Comparison of ENCODE assay signal across 17 cellular contexts in the genomic region with DNA sequence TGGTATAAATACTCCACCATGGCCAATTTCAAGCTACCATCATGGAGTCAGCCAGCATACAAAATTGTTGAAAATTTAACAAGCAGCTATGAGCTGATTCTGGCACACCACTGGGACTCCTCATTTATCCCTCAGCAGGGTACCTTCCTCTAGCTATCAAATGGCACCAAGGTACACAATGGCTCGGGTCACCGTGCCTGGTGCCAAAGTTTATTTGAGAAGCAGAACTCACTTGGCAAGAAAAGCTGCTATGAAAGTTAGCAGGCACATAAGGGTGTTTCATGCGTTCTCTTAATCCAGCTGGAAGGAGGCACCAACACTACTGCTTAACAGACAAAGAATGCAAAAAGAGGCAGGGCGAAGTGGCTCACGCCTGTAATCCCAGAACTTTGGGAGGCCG. TPM values are rescaled to one million over a fixed set of nuclear protein-coding genes. Genes with fewer than 3 reads are reported as not detected.
DNase-seq lines count a peak whose midpoint lies in the region; ATAC-seq, FAIRE-seq and TF ChIP-seq lines count a peak whose summit lies in the region.
"Had no signal": no experiment of that assay in that cellular context is flagged by ENCODE, and none has a peak within 500 bp of the region (broad histone marks: within the 10 kb centered on the region; RNA-seq: fewer than 3 reads in every experiment).

No MANE protein-coding gene starts in this region.

- H3K4me3 Mint-ChIP-seq in T-helper 2 cell treated with Interferon-gamma antibody and Interleukin-4, amounts not matched to agents 5 μg/mL and 100 μg/mL, for 36 hours: peak overlapping the region; percentile 55
- peak overlapping the region; percentile 8 to 82 (median 67) for H3K4me3 Mint-ChIP-seq in naive thymus-derived CD8-positive, alpha-beta T cell

- no peak for FAIRE-seq in RCC 7860 (lab: Jason Lieb, UNC)

- peaks cover 33% of the 10 kb centered on the region for H3K4me1 ChIP-seq in PC-9 (replicated peaks; ENCODE audit: insufficient read depth)
- H3K4me1 ChIP-seq: adrenal gland had no signal

- peaks cover 20% of the 10 kb centered on the region for H3K36me3 Mint-ChIP-seq in T-helper 2 cell treated with Interferon-gamma antibody and Interleukin-4, amounts not matched to agents 5 μg/mL and 100 μg/mL, for 36 hours (ENCODE audit: low read depth)
- peaks cover 0 to 32% (median 14%) of the 10 kb centered on the region in 3 donors for H3K36me3 Mint-ChIP-seq in naive thymus-derived CD8-positive, alpha-beta T cell

- no peak overlapping the region for H3K4me2 ChIP-seq in PC-9

- BruUV-seq in PC-9 (replicated peaks; lab: Mats Ljungman, UMichigan): no TSS peak

- no peaks in the 10 kb centered on the region for H3K27me3 ChIP-seq in PC-9 (ENCODE audit: insufficient read depth, low read depth)
- H3K27me3 ChIP-seq: upper lobe of left lung had no signal

- no peaks in the 10 kb centered on the region; the same call in 1 of the 2 replicates for H3K9me2 ChIP-seq in PC-9 (ENCODE audit: insufficient read depth)

- H3K27me3 Mint-ChIP-seq in T-helper 2 cell treated with Interferon-gamma antibody and Interleukin-4, amounts not matched to agents 5 μg/mL and 100 μg/mL, for 36 hours (ENCODE audit: low read depth): no peaks in the 10 kb centered on the region
- no peaks in the 10 kb centered on the region for H3K27me3 Mint-ChIP-seq in naive thymus-derived CD8-positive, alpha-beta T cell

- H3K9me3 ChIP-seq in PC-9 (ENCODE audit: insufficient read depth, low read depth): no peaks in the 10 kb centered on the region
- H3K9me3 ChIP-seq: adrenal gland, upper lobe of left lung had no signal

- H3F3A ChIP-seq in PC-9 (ENCODE audit: insufficient read depth, low read depth): no peaks in the 10 kb centered on the region

- intact Hi-C loops in PC-9 (cut with micrococcal nuclease; ENCODE audit: unreplicated experiment): no loop called here

- H3K27ac ChIP-seq in PC-9: no peak overlapping the region
- H3K27ac ChIP-seq: adrenal gland, upper lobe of left lung had no signal

- no peaks in the 10 kb centered on the region for H3K36me3 ChIP-seq in PC-9 (ENCODE audit: low read depth)
- H3K36me3 ChIP-seq: adrenal gland, upper lobe of left lung had no signal

- CTCF ChIA-PET in PC-9 (lab: Charles Lee): interaction anchor here (0.7 kb wide), 1 partner anchor 214 kb away, joined by 5 read pairs; no protein-coding TSS in a partner anchor

- no peaks in the 10 kb centered on the region for H3K9me3 Mint-ChIP-seq in T-helper 2 cell treated with Interferon-gamma antibody and Interleukin-4, amounts not matched to agents 5 μg/mL and 100 μg/mL, for 36 hours
- no peaks in the 10 kb centered on the region for H3K9me3 Mint-ChIP-seq in naive thymus-derived CD8-positive, alpha-beta T cell

- no peak for TF ChIP-seq CTCF in PC-9 (conservative IDR thresholded peaks at IDR 0.05)

- peak overlapping the region; percentile 49; the same call in 1 of the 2 replicates for H2AFZ ChIP-seq in PC-9

- no peaks in the 10 kb centered on the region for H3K79me2 ChIP-seq in PC-9 (ENCODE audit: low read depth)

- POLR2A ChIA-PET in PC-9 (lab: Charles Lee; ENCODE audit: unreplicated experiment): no interaction called here
- POLR2A ChIA-PET in naive thymus-derived CD8-positive, alpha-beta T cell (lab: Charles Lee): interaction anchor here (0.7 to 6.0 kb wide), 10 partner anchors 9 to 113 kb away, joined by 3 to 47 read pairs (median 8); no protein-coding TSS in a partner anchor

- peak overlapping the region; percentile 64 for H3K27ac Mint-ChIP-seq in T-helper 2 cell treated with Interferon-gamma antibody and Interleukin-4, amounts not matched to agents 5 μg/mL and 100 μg/mL, for 36 hours
- peak overlapping the region; percentile 81 to 97 (median 92) for H3K27ac Mint-ChIP-seq in naive thymus-derived CD8-positive, alpha-beta T cell

- H3K4me3 ChIP-seq in PC-9: no peak overlapping the region
- H3K4me3 ChIP-seq: adrenal gland, upper lobe of left lung had no signal

- ATAC-seq in naive thymus-derived CD8-positive, alpha-beta T cell: no peak
- no peak for ATAC-seq in GM18502 (IDR thresholded peaks at IDR 0.05; ENCODE audit: poor library complexity, unreplicated experiment)

- no peak for DNase-seq in T-helper 2 cell treated with Interferon-gamma antibody and Interleukin-4, amounts not matched to agents 5 μg/mL and 100 μg/mL, for 36 hours (ENCODE audit: low spot score)
- DNase-seq in T-helper 2 cell: no peak
- peak; percentile 77 for DNase-seq in DMS79 (lab: John Stamatoyannopoulos, UW)
- DNase-seq in PC-9: no peak
- DNase-seq in naive thymus-derived CD8-positive, alpha-beta T cell: no peak
- no peak for DNase-seq in RCC 7860 (ENCODE audit: low spot score)
- DNase-seq in amniotic stem cell (lab: John Stamatoyannopoulos, UW): no peak
- DNase-seq: activated CD4-positive, alpha-beta T cell treated with anti-CD3 and anti-CD28 coated beads for 1 hour; adrenal gland; KBM-7; NCI-H187; stimulated activated CD4-positive, alpha-beta T cell treated with anti-CD3 and anti-CD28 coated beads, Interleukin-12 subunit alpha, Interleukin-12 subunit beta, amount 100 ng/mL, for 4 hours; upper lobe of left lung had no signal

- H4K20me1 ChIP-seq in PC-9 (ENCODE audit: insufficient read depth): no peaks in the 10 kb centered on the region

- peaks cover 48% of the 10 kb centered on the region for H3K4me1 Mint-ChIP-seq in T-helper 2 cell treated with Interferon-gamma antibody and Interleukin-4, amounts not matched to agents 5 μg/mL and 100 μg/mL, for 36 hours (ENCODE audit: low read depth)
- peaks cover 29 to 85% (median 74%) of the 10 kb centered on the region in 4 donors for H3K4me1 Mint-ChIP-seq in naive thymus-derived CD8-positive, alpha-beta T cell

RNA-seq across cellular contexts. Expression of a gene that starts 51.6 kb away (rescaled TPM):
- total RNA-seq in PC-9 (2021): 0.04 TPM in 1 of 2 replicates, not detected in the other
- 100 to 1,000 TPM; 111 to 118 TPM for total RNA-seq in naive thymus-derived CD8-positive, alpha-beta T cell
- 10 to 100 TPM; 18.8 to 59.2 (median 21.5) TPM for polyA plus RNA-seq in naive thymus-derived CD8-positive, alpha-beta T cell
- total RNA-seq: osteocyte had no signal

RNA-seq across cellular contexts. Expression of a gene that starts 55.5 kb away (rescaled TPM):
- total RNA-seq in PC-9 (2021): not detected in 2 replicates
- under 1 TPM; 0.38 to 0.49 TPM for total RNA-seq in naive thymus-derived CD8-positive, alpha-beta T cell
- polyA plus RNA-seq in naive thymus-derived CD8-positive, alpha-beta T cell: not detected
- total RNA-seq: adrenal gland, mesenteric fat pad, OCI-LY7, osteocyte, upper lobe of left lung had no signal
- polyA plus RNA-seq: adrenal gland had no signal

Comparison
In these comparisons a context has a peak if more than half of its experiments do, and no peak if none do; other contexts are left out.
1. RNA of a gene that starts 51.6 kb away (total RNA-seq): 111 to 118 TPM in naive thymus-derived CD8-positive, alpha-beta T cell; 0.04 TPM in PC-9; every median in the first group is over 100 times any median in the second.